ENCODE assay signal across 27 cellular contexts in genomic region chr10:9111983-9112382, GRCh38.
"Had no signal": no experiment of that assay in that cellular context is flagged by ENCODE, and none has a peak within 500 bp of the region (broad histone marks: within the 10 kb centered on the region; RNA-seq: fewer than 3 reads in every experiment).

No MANE protein-coding gene starts in this region.

- DNase-seq: dermis blood vessel endothelial cell; effector memory CD4-positive, alpha-beta T cell; foreskin keratinocyte; heart left ventricle; kidney; left lung; mesendoderm; midbrain; naive thymus-derived CD4-positive, alpha-beta T cell; nucleus accumbens; ovary; posterior cingulate gyrus; psoas muscle; right cardiac atrium; spleen; stimulated activated CD4-positive, alpha-beta T cell treated with anti-CD3 and anti-CD28 coated beads, Interleukin-4, amount 100 ng/mL, for 4 hours; stimulated activated naive CD4-positive, alpha-beta T cell; stomach; thyroid gland; trophoblast cell had no signal

- H3K9me3 Mint-ChIP-seq: naive thymus-derived CD4-positive, alpha-beta T cell; nephron had no signal

- H3K9me3 ChIP-seq: esophagus muscularis mucosa, gastroesophageal sphincter, heart left ventricle, left lung, ovary, psoas muscle, spleen, stomach, thyroid gland, vagina had no signal

- H3K4me1 Mint-ChIP-seq: nephron had no signal

- H3K4me3 ChIP-seq: coronary artery, esophagus muscularis mucosa, gastroesophageal sphincter, heart left ventricle, hepatocyte, left lung, ovary, psoas muscle, skin epidermis, spleen, stomach, thyroid gland, vagina had no signal

- ATAC-seq: foreskin keratinocyte; gastroesophageal sphincter; heart left ventricle; left lung; naive thymus-derived CD4-positive, alpha-beta T cell; psoas muscle; right cardiac atrium had no signal

- H3K27me3 Mint-ChIP-seq: naive thymus-derived CD4-positive, alpha-beta T cell had no signal

- H3K4me3 Mint-ChIP-seq: naive thymus-derived CD4-positive, alpha-beta T cell; nephron had no signal

- H3K36me3 ChIP-seq: esophagus muscularis mucosa, gastroesophageal sphincter, heart left ventricle, left lung, ovary, spleen, stomach, thyroid gland, vagina had no signal

- H3K27ac ChIP-seq: coronary artery, esophagus muscularis mucosa, foreskin keratinocyte, gastroesophageal sphincter, heart left ventricle, hepatocyte, left lung, ovary, psoas muscle, skin epidermis, spleen, stomach, thyroid gland, vagina had no signal

- H3K27ac Mint-ChIP-seq: naive thymus-derived CD4-positive, alpha-beta T cell; nephron had no signal

- H3K36me3 Mint-ChIP-seq: naive thymus-derived CD4-positive, alpha-beta T cell had no signal

- H3K27me3 ChIP-seq: esophagus muscularis mucosa, foreskin keratinocyte, hepatocyte, left lung, ovary, spleen, stomach, thyroid gland, vagina had no signal
